ENCODE assay signal across 16 cellular contexts in the genomic region with DNA sequence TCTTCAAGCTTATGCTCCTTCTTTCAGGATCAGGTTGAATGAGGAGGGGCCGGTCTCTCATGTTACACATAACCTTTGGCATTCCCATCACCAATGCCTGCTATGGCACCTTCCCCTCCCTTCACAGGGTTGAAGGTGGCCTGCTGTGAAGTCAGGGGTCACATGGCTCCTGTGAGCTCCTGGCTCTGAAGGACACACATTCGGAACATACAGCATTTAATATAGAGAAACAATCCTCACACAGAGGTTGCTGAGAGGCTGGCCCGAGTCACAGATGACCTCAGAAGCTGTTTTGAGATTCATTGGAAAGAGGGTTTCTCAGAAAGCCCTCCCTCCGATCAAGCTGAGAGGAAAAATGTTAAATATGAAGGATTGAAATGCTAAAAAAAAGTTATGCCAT.
DNase-seq lines count a peak whose midpoint lies in the region; ATAC-seq and TF ChIP-seq lines count a peak whose summit lies in the region.
"Had no signal": no experiment of that assay in that cellular context is flagged by ENCODE, and none has a peak within 500 bp of the region (broad histone marks: within the 10 kb centered on the region; RNA-seq: fewer than 3 reads in every experiment).

No MANE protein-coding gene starts in this region.

- H3K4me3 ChIP-seq in adipocyte (ENCODE audit: low read length) (peak overlapping the region; percentile 64), fibroblast of lung (replicated peaks in 1 of 4; ENCODE audit: control extremely low read depth in 1 of 4, insufficient read depth in 1 of 4, low read depth in 3 of 4, low read length in 4 of 4) (no peak overlapping the region), thyroid gland (replicated peaks in 1 of 3) (no peak overlapping the region)
- H3K4me3 ChIP-seq in naive thymus-derived CD4-positive, alpha-beta T cell (ENCODE audit: low read length): no peak overlapping the region
- H3K4me3 ChIP-seq: coronary artery, left ventricle myocardium inferior had no signal

- no peaks in the 10 kb centered on the region for H3K9me3 ChIP-seq in adipocyte (ENCODE audit: control insufficient read depth, low read length)
- H3K9me3 ChIP-seq in fibroblast of lung (ENCODE audit: control insufficient read depth, insufficient read depth, low read depth, low read length): no peaks in the 10 kb centered on the region
- H3K9me3 ChIP-seq in thyroid gland: no peaks in the 10 kb centered on the region
- H3K9me3 ChIP-seq in naive thymus-derived CD4-positive, alpha-beta T cell (ENCODE audit: control insufficient read depth in 2 of 3, low read length in 3 of 3): no peaks in the 10 kb centered on the region
- H3K9me3 ChIP-seq: left ventricle myocardium inferior had no signal

- CTCF ChIA-PET in naive thymus-derived CD4-positive, alpha-beta T cell (lab: Charles Lee): no interaction called here

- H3K4me1 ChIP-seq in adipocyte (ENCODE audit: control insufficient read depth, insufficient read depth, low read length) (peaks cover 64% of the 10 kb centered on the region), fibroblast of lung (ENCODE audit: control insufficient read depth, extremely low read depth, insufficient read depth, low read length) (no peaks in the 10 kb centered on the region), thyroid gland (peaks cover 10 to 30% of the 10 kb centered on the region in 2 donors)
- no peaks in the 10 kb centered on the region for H3K4me1 ChIP-seq in naive thymus-derived CD4-positive, alpha-beta T cell (ENCODE audit: control insufficient read depth in 2 of 2, insufficient read depth in 2 of 2, low read length in 2 of 2)

- H3K9ac ChIP-seq in adipocyte (ENCODE audit: low read length) (peak overlapping the region; percentile 86), fibroblast of lung (ENCODE audit: insufficient read depth, low read length) (no peak overlapping the region)

- no peak overlapping the region for H3K4me3 Mint-ChIP-seq in nephron
- H3K4me3 Mint-ChIP-seq in naive thymus-derived CD4-positive, alpha-beta T cell: no peak overlapping the region
- H3K4me3 Mint-ChIP-seq: CD8-positive, alpha-beta T cell had no signal

- no peaks in the 10 kb centered on the region for H3K36me3 Mint-ChIP-seq in nephron (ENCODE audit: low read depth)
- H3K36me3 Mint-ChIP-seq in naive thymus-derived CD4-positive, alpha-beta T cell: peaks cover 0 to 14% (median 0%) of the 10 kb centered on the region in 5 donors
- H3K36me3 Mint-ChIP-seq: CD8-positive, alpha-beta T cell had no signal

- POLR2A ChIA-PET in naive thymus-derived CD4-positive, alpha-beta T cell (lab: Charles Lee): no interaction called here

- peak overlapping the region; percentile 40 to 83 (median 47) for H3K27ac Mint-ChIP-seq in nephron
- no peak overlapping the region for H3K27ac Mint-ChIP-seq in naive thymus-derived CD4-positive, alpha-beta T cell
- H3K27ac Mint-ChIP-seq: CD8-positive, alpha-beta T cell had no signal

- H3K36me3 ChIP-seq in adipocyte (ENCODE audit: control insufficient read depth, insufficient read depth, low read length, severe bottlenecking) (no peaks in the 10 kb centered on the region), fibroblast of lung (ENCODE audit: control insufficient read depth, insufficient read depth, low read length) (no peaks in the 10 kb centered on the region), thyroid gland (no peaks in the 10 kb centered on the region)
- H3K36me3 ChIP-seq in naive thymus-derived CD4-positive, alpha-beta T cell (ENCODE audit: control insufficient read depth in 2 of 3, insufficient read depth in 3 of 3, low read length in 3 of 3): no peaks in the 10 kb centered on the region
- H3K36me3 ChIP-seq: left ventricle myocardium inferior had no signal

- TF ChIP-seq POLR2A in thyroid gland (IDR thresholded peaks at IDR 0.05): no peak

- no peak overlapping the region for H3K4me2 ChIP-seq in fibroblast of lung (ENCODE audit: extremely low read depth, insufficient read depth, low read length)

- no peaks in the 10 kb centered on the region for H3K9me3 Mint-ChIP-seq in nephron
- no peaks in the 10 kb centered on the region for H3K9me3 Mint-ChIP-seq in naive thymus-derived CD4-positive, alpha-beta T cell
- H3K9me3 Mint-ChIP-seq: CD8-positive, alpha-beta T cell had no signal

- WGBS in thyroid gland, 2 donors: 66 to 82% methylated on average over 4 of the region's 4 CpGs

- peaks cover 37% of the 10 kb centered on the region for H3K27me3 Mint-ChIP-seq in nephron (ENCODE audit: low read depth)
- H3K27me3 Mint-ChIP-seq in naive thymus-derived CD4-positive, alpha-beta T cell: peaks cover 0 to 7% (median 0%) of the 10 kb centered on the region in 5 donors

- H4K20me1 ChIP-seq in fibroblast of lung (ENCODE audit: control insufficient read depth, extremely low read depth, insufficient read depth, low read length): no peaks in the 10 kb centered on the region

- DNase-seq in adipocyte (ENCODE audit: low read depth) (peak; percentile 48), fibroblast of lung (ENCODE audit: low read depth in 2 of 2) (peak; percentile 45 to 68), thyroid gland (no peak), putamen (ENCODE audit: low spot score) (no peak), NCI-H748 treated with DMSO at 0.1 percent for 48 hours (lab: John Stamatoyannopoulos, UW) (no peak)
- DNase-seq in stimulated activated CD4-positive, alpha-beta T cell treated with anti-CD3 and anti-CD28 coated beads, Interleukin-4, amount 100 ng/mL, for 4 hours: no peak
- DNase-seq in naive thymus-derived CD4-positive, alpha-beta T cell: no peak
- DNase-seq: activated naive CD4-positive, alpha-beta T cell; CD8-positive, alpha-beta T cell; left ventricle myocardium inferior; NCI-H446; stimulated activated CD4-positive, alpha-beta T cell treated with anti-CD3 and anti-CD28 coated beads, Interleukin-4, amount 100 ng/mL, for 1 hour; stimulated activated naive CD4-positive, alpha-beta T cell treated with Interleukin-2 at 50 U/mL for 16 hours had no signal

- no peak overlapping the region for H2AFZ ChIP-seq in fibroblast of lung (ENCODE audit: low read length)

- H3K27ac ChIP-seq in fibroblast of lung (ENCODE audit: insufficient read depth, low read length): no peak overlapping the region
- peak overlapping the region; percentile 63 to 73 (median 65) for H3K27ac ChIP-seq in thyroid gland
- H3K27ac ChIP-seq in naive thymus-derived CD4-positive, alpha-beta T cell (ENCODE audit: low read depth, low read length): no peak overlapping the region
- H3K27ac ChIP-seq: left ventricle myocardium inferior, RWPE1 had no signal

- TF ChIP-seq CTCF in fibroblast of lung (conservative IDR thresholded peaks at IDR 0.05 in 1 of 2, IDR thresholded peaks at IDR 0.05 in 1 of 2; ENCODE audit: low read depth in 1 of 2, low read length in 2 of 2) (no peak), nephron (IDR thresholded peaks at IDR 0.05; ENCODE audit: unreplicated experiment in 3 of 3) (no peak), thyroid gland (IDR thresholded peaks at IDR 0.05) (no peak)

- peaks cover 61% of the 10 kb centered on the region for H3K4me1 Mint-ChIP-seq in nephron
- H3K4me1 Mint-ChIP-seq in naive thymus-derived CD4-positive, alpha-beta T cell: peaks cover 3 to 51% (median 32%) of the 10 kb centered on the region in 7 donors

- ATAC-seq in naive thymus-derived CD4-positive, alpha-beta T cell: no peak
- ATAC-seq: CD8-positive, alpha-beta T cell had no signal

- H3K79me2 ChIP-seq in fibroblast of lung (ENCODE audit: control insufficient read depth, insufficient read depth, low read length): no peaks in the 10 kb centered on the region

- H3K27me3 ChIP-seq in adipocyte (replicated peaks; ENCODE audit: control insufficient read depth, insufficient read depth, low read length): no peaks in the 10 kb centered on the region
- no peaks in the 10 kb centered on the region for H3K27me3 ChIP-seq in fibroblast of lung (ENCODE audit: control insufficient read depth, insufficient read depth, low read length)
- H3K27me3 ChIP-seq in thyroid gland: no peaks in the 10 kb centered on the region
- H3K27me3 ChIP-seq in naive thymus-derived CD4-positive, alpha-beta T cell (ENCODE audit: control insufficient read depth in 2 of 2, insufficient read depth in 2 of 2, low read length in 2 of 2): no peaks in the 10 kb centered on the region

- intact Hi-C loops in thyroid gland (cut with DNase I): no loop called here
- intact Hi-C loops in naive thymus-derived CD4-positive, alpha-beta T cell (cut with micrococcal nuclease): no loop called here

Comparison
In these comparisons a context has a peak if more than half of its experiments do, and no peak if none do; other contexts are left out.
1. DNase-seq: peak in adipocyte (single experiment) and fibroblast of lung (2 of 2); none in thyroid gland (0 of 2), stimulated activated CD4-positive, alpha-beta T cell treated with anti-CD3 and anti-CD28 coated beads, Interleukin-4, amount 100 ng/mL, for 4 hours (0 of 2), naive thymus-derived CD4-positive, alpha-beta T cell (0 of 9), putamen (single experiment) and NCI-H748 treated with DMSO at 0.1 percent for 48 hours (single experiment).
2. H3K27ac ChIP-seq: peak in thyroid gland (3 of 3); none in fibroblast of lung (single experiment) and naive thymus-derived CD4-positive, alpha-beta T cell (single experiment).
3. H3K27ac Mint-ChIP-seq: peak in nephron (3 of 3); none in naive thymus-derived CD4-positive, alpha-beta T cell (0 of 9).